1 cellular context compared by ENCODE assay signal in genomic region chr22:46201059-46201757, GRCh38.
A peak's percentile ranks its signal among the peaks of the same experiment; 100 is the strongest.
TF ChIP-seq lines count a peak whose summit lies in the region.

No MANE protein-coding gene starts in this region.

TF ChIP-seq in WTC11, 78 proteins besides CTCF, POLR2A, EP300 and RAD21 (continued from another document):
- TF ChIP-seq ARID4B (CRISPR knock-in tag; IDR thresholded peaks at IDR 0.05; ENCODE audit: borderline replicate concordance) (0 out of 2 replicates have a peak, but pooled peaks have one; percentile 40), ZNF232 (CRISPR knock-in tag; IDR thresholded peaks at IDR 0.05) (0 out of 2 replicates have a peak, but pooled peaks have one; percentile 24), RELA (CRISPR knock-in tag; IDR thresholded peaks at IDR 0.05; ENCODE audit: borderline replicate concordance) (no peak), ZBTB43 (CRISPR knock-in tag; IDR thresholded peaks at IDR 0.05) (0 out of 2 replicates have a peak, but pooled peaks have one; percentile 26), SP1 (CRISPR knock-in tag; conservative IDR thresholded peaks at IDR 0.05) (0 out of 2 replicates have a peak, but pooled peaks have one; percentile 33), FOXP1 (CRISPR knock-in tag; IDR thresholded peaks at IDR 0.05; ENCODE audit: borderline replicate concordance) (peak; percentile 52; the same call in 1 of the 2 replicates), SMAD3 (CRISPR knock-in tag; IDR thresholded peaks at IDR 0.05; ENCODE audit: borderline replicate concordance) (no peak), TEAD1 (CRISPR knock-in tag; IDR thresholded peaks at IDR 0.05) (peak; percentile 55; the same call in 1 of the 2 replicates), HMGA2 (CRISPR knock-in tag; IDR thresholded peaks at IDR 0.05) (no peak)
